2 cellular contexts compared by ENCODE assay signal in genomic region chr13:112756511-112756966, GRCh38.
TF ChIP-seq lines count a peak whose summit lies in the region.

No MANE protein-coding gene starts in this region.

TF ChIP-seq in WTC11, 78 proteins besides CTCF, POLR2A, EP300 and RAD21 (continued from another document):
- TF ChIP-seq ZSCAN18 (CRISPR knock-in tag; IDR thresholded peaks at IDR 0.05) (no peak), MAX (CRISPR knock-in tag; IDR thresholded peaks at IDR 0.05) (no peak), HMGA2 (CRISPR knock-in tag; IDR thresholded peaks at IDR 0.05) (no peak)

TF ChIP-seq in HepG2, 621 proteins besides CTCF, POLR2A, EP300 and RAD21 (continued from another document and continues in another):
- no peak for TF ChIP-seq PRDM15 (CRISPR knock-in tag; IDR thresholded peaks at IDR 0.05)
- TF ChIP-seq, protein P1, sequence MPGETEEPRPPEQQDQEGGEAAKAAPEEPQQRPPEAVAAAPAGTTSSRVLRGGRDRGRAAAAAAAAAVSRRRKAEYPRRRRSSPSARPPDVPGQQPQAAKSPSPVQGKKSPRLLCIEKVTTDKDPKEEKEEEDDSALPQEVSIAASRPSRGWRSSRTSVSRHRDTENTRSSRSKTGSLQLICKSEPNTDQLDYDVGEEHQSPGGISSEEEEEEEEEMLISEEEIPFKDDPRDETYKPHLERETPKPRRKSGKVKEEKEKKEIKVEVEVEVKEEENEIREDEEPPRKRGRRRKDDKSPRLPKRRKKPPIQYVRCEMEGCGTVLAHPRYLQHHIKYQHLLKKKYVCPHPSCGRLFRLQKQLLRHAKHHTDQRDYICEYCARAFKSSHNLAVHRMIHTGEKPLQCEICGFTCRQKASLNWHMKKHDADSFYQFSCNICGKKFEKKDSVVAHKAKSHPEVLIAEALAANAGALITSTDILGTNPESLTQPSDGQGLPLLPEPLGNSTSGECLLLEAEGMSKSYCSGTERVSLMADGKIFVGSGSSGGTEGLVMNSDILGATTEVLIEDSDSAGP (CRISPR knock-in tag; IDR thresholded peaks at IDR 0.05; ENCODE audit: borderline replicate concordance): peak; percentile 86; the same call in 1 of the 2 replicates
- 0 out of 2 replicates have a peak, but pooled peaks have one; percentile 4 for TF ChIP-seq ZNF431 (CRISPR knock-in tag; IDR thresholded peaks at IDR 0.05; ENCODE audit: borderline replicate concordance, low read depth)
- TF ChIP-seq ZNF589 (CRISPR knock-in tag; conservative IDR thresholded peaks at IDR 0.05): no peak
- no peak for TF ChIP-seq RERE (CRISPR knock-in tag; IDR thresholded peaks at IDR 0.05; ENCODE audit: low read depth)
- peak; percentile 30 for TF ChIP-seq HNRNPLL (IDR thresholded peaks at IDR 0.05; ENCODE audit: low read depth, low read length, poor library complexity, severe bottlenecking)
- no peak for TF ChIP-seq CBFB (CRISPR knock-in tag; IDR thresholded peaks at IDR 0.05)
- TF ChIP-seq ZNF83 (CRISPR knock-in tag; IDR thresholded peaks at IDR 0.05; ENCODE audit: borderline replicate concordance): no peak
- no peak for TF ChIP-seq ZNF776 (CRISPR knock-in tag; IDR thresholded peaks at IDR 0.05)
- TF ChIP-seq, protein P2, sequence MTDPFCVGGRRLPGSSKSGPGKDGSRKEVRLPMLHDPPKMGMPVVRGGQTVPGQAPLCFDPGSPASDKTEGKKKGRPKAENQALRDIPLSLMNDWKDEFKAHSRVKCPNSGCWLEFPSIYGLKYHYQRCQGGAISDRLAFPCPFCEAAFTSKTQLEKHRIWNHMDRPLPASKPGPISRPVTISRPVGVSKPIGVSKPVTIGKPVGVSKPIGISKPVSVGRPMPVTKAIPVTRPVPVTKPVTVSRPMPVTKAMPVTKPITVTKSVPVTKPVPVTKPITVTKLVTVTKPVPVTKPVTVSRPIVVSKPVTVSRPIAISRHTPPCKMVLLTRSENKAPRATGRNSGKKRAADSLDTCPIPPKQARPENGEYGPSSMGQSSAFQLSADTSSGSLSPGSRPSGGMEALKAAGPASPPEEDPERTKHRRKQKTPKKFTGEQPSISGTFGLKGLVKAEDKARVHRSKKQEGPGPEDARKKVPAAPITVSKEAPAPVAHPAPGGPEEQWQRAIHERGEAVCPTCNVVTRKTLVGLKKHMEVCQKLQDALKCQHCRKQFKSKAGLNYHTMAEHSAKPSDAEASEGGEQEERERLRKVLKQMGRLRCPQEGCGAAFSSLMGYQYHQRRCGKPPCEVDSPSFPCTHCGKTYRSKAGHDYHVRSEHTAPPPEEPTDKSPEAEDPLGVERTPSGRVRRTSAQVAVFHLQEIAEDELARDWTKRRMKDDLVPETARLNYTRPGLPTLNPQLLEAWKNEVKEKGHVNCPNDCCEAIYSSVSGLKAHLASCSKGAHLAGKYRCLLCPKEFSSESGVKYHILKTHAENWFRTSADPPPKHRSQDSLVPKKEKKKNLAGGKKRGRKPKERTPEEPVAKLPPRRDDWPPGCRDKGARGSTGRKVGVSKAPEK (CRISPR knock-in tag; IDR thresholded peaks at IDR 0.05; ENCODE audit: borderline replicate concordance): no peak
- TF ChIP-seq ZBTB40 (IDR thresholded peaks at IDR 0.05): no peak
- peak; percentile 58; the same call in 1 of the 2 replicates for TF ChIP-seq ZBTB40 (CRISPR knock-in tag; IDR thresholded peaks at IDR 0.05)
- TF ChIP-seq RFXAP (CRISPR knock-in tag; IDR thresholded peaks at IDR 0.05; ENCODE audit: borderline replicate concordance): no peak
- TF ChIP-seq ZNF660 (CRISPR knock-in tag; IDR thresholded peaks at IDR 0.05; ENCODE audit: borderline replicate concordance, low read depth): no peak
- TF ChIP-seq PRDM10 (CRISPR knock-in tag; IDR thresholded peaks at IDR 0.05; ENCODE audit: low read depth): no peak
- TF ChIP-seq SNAPC5 (CRISPR knock-in tag; IDR thresholded peaks at IDR 0.05; ENCODE audit: borderline replicate concordance): 0 out of 2 replicates have a peak, but pooled peaks have one; percentile 52
- no peak for TF ChIP-seq FOXJ3 (CRISPR knock-in tag; IDR thresholded peaks at IDR 0.05; ENCODE audit: borderline replicate concordance)
- no peak for TF ChIP-seq ZNF605 (CRISPR knock-in tag; IDR thresholded peaks at IDR 0.05)
- TF ChIP-seq IKZF4 (CRISPR knock-in tag; IDR thresholded peaks at IDR 0.05; ENCODE audit: borderline replicate concordance, low read depth, not compliant biosample characterization): no peak
- TF ChIP-seq SKI (IDR thresholded peaks at IDR 0.05; ENCODE audit: partially characterized antibody): no peak
- no peak for TF ChIP-seq TAF1 (CRISPR knock-in tag; IDR thresholded peaks at IDR 0.05)
- TF ChIP-seq SMC3 (IDR thresholded peaks at IDR 0.05; ENCODE audit: low read length): no peak
